In genomic region chr20:906703-907102, GRCh38 we compare ENCODE assay signal across 16 cellular contexts. TPM values are rescaled to one million over a fixed set of nuclear protein-coding genes. Genes with fewer than 3 reads are reported as not detected.
"Had no signal": no experiment of that assay in that cellular context is flagged by ENCODE, and none has a peak within 500 bp of the region (broad histone marks: within the 10 kb centered on the region; RNA-seq: fewer than 3 reads in every experiment).

No MANE protein-coding gene starts in this region.

- H3K36me3 Mint-ChIP-seq: activated naive CD8-positive, alpha-beta T cell treated with anti-CD3 and anti-CD28 coated beads, Interleukin-2, amount 10 ng/mL, durations not matched to agents 7 days and 5 days; stimulated activated effector memory CD8-positive, alpha-beta T cell treated with anti-CD3 and anti-CD28 coated beads, Interleukin-12 subunit alpha, Interleukin-12 subunit beta, amount 100 ng/mL, for 72 hours had no signal

- H3K27ac ChIP-seq: brain microvascular endothelial cell, epithelial cell of prostate, psoas muscle had no signal

- H3K4me3 Mint-ChIP-seq: activated naive CD8-positive, alpha-beta T cell treated with anti-CD3 and anti-CD28 coated beads, Interleukin-2, amount 10 ng/mL, durations not matched to agents 7 days and 5 days; nephron; stimulated activated effector memory CD8-positive, alpha-beta T cell treated with anti-CD3 and anti-CD28 coated beads, Interleukin-12 subunit alpha, Interleukin-12 subunit beta, amount 100 ng/mL, for 72 hours had no signal

- H3K9me3 ChIP-seq: heart right ventricle, psoas muscle had no signal

- H3K9me3 Mint-ChIP-seq: activated naive CD8-positive, alpha-beta T cell treated with anti-CD3 and anti-CD28 coated beads, Interleukin-2, amount 10 ng/mL, durations not matched to agents 7 days and 5 days; nephron; stimulated activated effector memory CD8-positive, alpha-beta T cell treated with anti-CD3 and anti-CD28 coated beads, Interleukin-12 subunit alpha, Interleukin-12 subunit beta, amount 100 ng/mL, for 72 hours had no signal

- H3K4me1 ChIP-seq: psoas muscle had no signal

- ATAC-seq: activated CD4-positive, CD25-positive, alpha-beta regulatory T cell treated with anti-CD3 and anti-CD28 coated beads, Interleukin-2, amount 50 U/mL, for 24 hours; left lobe of liver; stimulated activated effector memory CD8-positive, alpha-beta T cell treated with anti-CD3 and anti-CD28 coated beads, Interleukin-12 subunit alpha, Interleukin-12 subunit beta, amount 100 ng/mL, for 72 hours had no signal

- H3K27ac Mint-ChIP-seq: activated naive CD8-positive, alpha-beta T cell treated with anti-CD3 and anti-CD28 coated beads, Interleukin-2, amount 10 ng/mL, durations not matched to agents 7 days and 5 days; nephron; stimulated activated effector memory CD8-positive, alpha-beta T cell treated with anti-CD3 and anti-CD28 coated beads, Interleukin-12 subunit alpha, Interleukin-12 subunit beta, amount 100 ng/mL, for 72 hours had no signal

- DNase-seq: activated CD4-positive, alpha-beta T cell treated with anti-CD3 and anti-CD28 coated beads, Interleukin-2, amount 50 U/mL, for 1 hour; activated CD8-positive, alpha-beta memory T cell treated with anti-CD3 and anti-CD28 coated beads for 24 hours; activated naive CD8-positive, alpha-beta T cell treated with anti-CD3 and anti-CD28 coated beads, Interleukin-2, amount 10 ng/mL, durations not matched to agents 7 days and 5 days; brain microvascular endothelial cell; heart right ventricle; mesenchymal stem cell; occipital lobe; stimulated activated CD4-positive, alpha-beta T cell treated with anti-CD3 and anti-CD28 coated beads, Interleukin-12 subunit alpha, Interleukin-12 subunit beta, amount 100 ng/mL, for 4 hours; SW 1271 had no signal

- H3K27me3 Mint-ChIP-seq: activated naive CD8-positive, alpha-beta T cell treated with anti-CD3 and anti-CD28 coated beads, Interleukin-2, amount 10 ng/mL, durations not matched to agents 7 days and 5 days had no signal

- H3K4me3 ChIP-seq: heart right ventricle, psoas muscle had no signal

- H3K27me3 ChIP-seq: brain microvascular endothelial cell had no signal

- H3K36me3 ChIP-seq: brain microvascular endothelial cell, heart right ventricle had no signal

RNA-seq across cellular contexts. Expression of gene ANGPT4, which starts 9.4 kb away (rescaled TPM):
- polyA plus RNA-seq: fibroblast of lung had no signal
